8 cellular contexts compared by ENCODE assay signal in the genomic region with DNA sequence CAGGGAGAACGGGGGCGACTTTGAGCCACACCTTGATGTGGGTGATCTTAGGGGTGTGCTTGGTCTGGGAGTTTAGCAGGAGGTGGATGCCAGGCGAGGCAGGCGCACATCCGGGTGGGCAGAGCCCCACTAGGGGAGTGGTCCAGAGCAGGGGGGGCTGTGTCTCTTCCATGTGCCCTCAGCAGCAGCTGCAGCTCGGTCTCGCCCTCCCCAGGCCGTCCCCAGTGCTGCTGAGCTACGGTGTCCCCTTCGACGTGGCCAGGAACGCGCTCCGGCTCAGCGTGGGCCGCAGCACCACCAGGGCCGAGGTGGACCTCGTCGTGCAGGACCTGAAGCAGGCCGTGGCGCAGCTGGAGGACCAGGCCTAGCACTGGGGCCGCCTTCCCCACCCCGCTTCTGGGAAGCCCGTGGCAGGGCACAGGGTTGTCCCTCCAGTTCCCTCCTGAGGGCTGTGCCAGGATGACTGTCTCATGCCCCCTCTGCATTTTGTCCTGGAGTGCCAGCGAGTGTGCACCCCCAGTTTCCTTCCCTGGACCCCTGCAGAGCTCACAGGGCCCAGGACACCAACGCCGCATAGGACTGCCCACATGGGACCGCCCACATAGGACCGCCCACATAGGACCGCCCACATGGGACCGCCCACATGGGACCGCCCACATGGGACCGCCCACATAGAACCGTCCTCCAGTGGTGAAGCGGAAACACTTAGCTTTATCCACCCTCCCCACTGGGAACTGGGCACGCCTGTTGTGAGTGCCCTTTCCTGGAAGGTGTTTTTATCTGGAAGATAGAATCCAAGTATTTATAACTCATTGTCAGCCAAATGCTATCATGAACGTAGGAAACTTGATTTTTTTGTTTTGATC. TPM values are rescaled to one million over a fixed set of nuclear protein-coding genes. Genes with fewer than 3 reads are reported as not detected.
A peak's percentile ranks its signal among the peaks of the same experiment; 100 is the strongest.
DNase-seq lines count a peak whose midpoint lies in the region; ATAC-seq, FAIRE-seq and TF ChIP-seq lines count a peak whose summit lies in the region.

No MANE protein-coding gene starts in this region.

- no peaks in the 10 kb centered on the region for H3K36me3 ChIP-seq in DOHH2 (ENCODE audit: control insufficient read depth, low read length)

- peak; percentile 92 for FAIRE-seq in TTC549 (lab: Jason Lieb, UNC)

- H3K4me2 ChIP-seq in DOHH2 (ENCODE audit: low read length) = peak overlapping the region; percentile 95

- peaks cover 6% of the 10 kb centered on the region; the same call in 1 of the 2 replicates for H3F3A ChIP-seq in DOHH2 (ENCODE audit: control insufficient read depth, insufficient read depth)

- H3K79me2 ChIP-seq in DOHH2 (ENCODE audit: control insufficient read depth, low read length) = no peaks in the 10 kb centered on the region

- no peak for TF ChIP-seq CTCF in DOHH2 (IDR thresholded peaks at IDR 0.05; ENCODE audit: low read depth, low read length, poor library complexity, severe bottlenecking)

- peak overlapping the region; percentile 69 for H3K4me3 ChIP-seq in DOHH2 (ENCODE audit: low read length)

- peak overlapping the region; percentile 32 for H3K27ac ChIP-seq in DOHH2 (ENCODE audit: low read depth, low read length)

- peaks cover 21% of the 10 kb centered on the region for H3K4me1 ChIP-seq in DOHH2 (ENCODE audit: control insufficient read depth, low read length)

- intact Hi-C loops in sciatic nerve (cut with DNase I) = no loop called here

- H3K9me3 ChIP-seq in DOHH2 (ENCODE audit: control insufficient read depth, insufficient read depth, low read length) = no peaks in the 10 kb centered on the region

- no peaks in the 10 kb centered on the region for H3K9me2 ChIP-seq in DOHH2 (replicated peaks; ENCODE audit: control insufficient read depth, low read length)

- peak; percentile 87 for ATAC-seq in sciatic nerve

- H3K27me3 ChIP-seq in DOHH2 (ENCODE audit: control insufficient read depth, low read length) = no peaks in the 10 kb centered on the region

- H4K20me1 ChIP-seq in DOHH2 (ENCODE audit: control insufficient read depth, insufficient read depth, low read depth, low read length) = no peaks in the 10 kb centered on the region

- DNase-seq in GM19240 (ENCODE audit: insufficient read length, low spot score) = peak; percentile 95
- DNase-seq in HPDE6-E6E7 (ENCODE audit: extremely low spot score) = peak; percentile 60
- peak; percentile 20 for DNase-seq in glomerular endothelial cell (ENCODE audit: extremely low read depth, low read depth, low spot score)
- DNase-seq in sciatic nerve (ENCODE audit: low spot score) = peak; percentile 76
- no peak for DNase-seq in NCI-H2081 (lab: John Stamatoyannopoulos, UW)
- no peak for DNase-seq in GOT3 (lab: John Stamatoyannopoulos, UW)

RNA-seq across cellular contexts. Expression of a gene that starts 1.9 kb away (rescaled TPM):
- total RNA-seq in glomerular endothelial cell = 0.44 and 0.53 TPM in 2 replicates
- total RNA-seq in sciatic nerve = not detected

RNA-seq across cellular contexts. Expression of a gene that starts 37.4 kb away (rescaled TPM):
- total RNA-seq in glomerular endothelial cell (16.3 and 22.9 TPM in 2 replicates), sciatic nerve (15.1 TPM)

RNA-seq across cellular contexts. Expression of a gene that starts 40.2 kb away (rescaled TPM):
- total RNA-seq in glomerular endothelial cell (0.12 TPM in 1 of 2 replicates, not detected in the other), sciatic nerve (1.1 TPM)

Comparison
In these comparisons a context has a peak if more than half of its experiments do, and no peak if none do; other contexts are left out.
1. DNase-seq: peak in GM19240 (single experiment), HPDE6-E6E7 (single experiment), glomerular endothelial cell (single experiment) and sciatic nerve (single experiment); none in NCI-H2081 (0 of 2) and GOT3 (single experiment).